Comparison of ENCODE assay signal across 1 cellular context in the genomic region with DNA sequence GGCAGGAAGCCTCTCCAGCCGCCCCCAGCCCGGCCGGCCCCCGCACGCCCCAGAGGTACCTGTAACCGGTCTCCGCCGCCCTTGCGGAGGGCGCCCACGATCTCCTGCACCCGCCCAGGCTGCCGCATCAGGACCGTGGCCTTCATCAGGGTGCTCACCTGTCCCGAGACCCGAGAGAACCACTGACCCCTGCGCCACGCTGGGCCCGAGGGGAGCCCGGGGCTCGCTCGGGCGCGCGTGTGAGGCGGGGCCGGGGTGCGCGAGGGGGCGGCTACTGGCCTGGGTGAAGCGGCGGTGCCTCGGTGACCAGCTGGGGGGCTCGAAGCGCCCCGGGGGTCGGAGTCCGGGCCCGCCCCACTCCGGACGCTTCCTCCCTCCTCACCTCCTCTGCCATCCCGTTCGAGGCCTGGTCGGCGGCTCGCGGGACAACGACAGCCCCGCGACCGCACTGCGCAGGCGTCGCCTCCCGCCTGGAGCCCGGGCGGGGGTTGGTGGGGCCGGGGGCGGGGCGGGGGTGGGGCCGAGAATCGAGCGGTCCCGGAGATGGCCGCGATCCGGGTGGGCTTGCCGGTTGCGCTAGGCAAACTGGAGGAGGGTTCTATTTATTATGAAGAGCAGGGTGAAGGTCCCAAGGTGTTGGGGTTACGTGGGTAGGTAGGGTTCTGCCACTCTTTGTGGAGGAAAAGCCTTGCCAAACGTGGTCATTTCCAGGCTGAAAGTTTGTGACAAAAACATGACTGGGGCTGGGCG.
TF ChIP-seq lines count a peak whose summit lies in the region.

A gene (minus strand): TSS at position 433 of the 750 bp plus-strand sequence. CDS start 39 bp downstream, at position 394.

TF ChIP-seq in HepG2, 621 proteins besides CTCF, POLR2A, EP300 and RAD21 (continued from another document and continues in another):
- TF ChIP-seq NFIB (CRISPR knock-in tag; IDR thresholded peaks at IDR 0.05; ENCODE audit: borderline replicate concordance) (no peak), ZNF598 (CRISPR knock-in tag; IDR thresholded peaks at IDR 0.05; ENCODE audit: borderline replicate concordance) (no peak), HCFC1 (IDR thresholded peaks at IDR 0.05; ENCODE audit: low read depth, low read length) (no peak), TBX2 (CRISPR knock-in tag; IDR thresholded peaks at IDR 0.05; ENCODE audit: borderline replicate concordance) (peak; percentile 66; the same call in 1 of the 2 replicates), YEATS4 (CRISPR knock-in tag; IDR thresholded peaks at IDR 0.05; ENCODE audit: borderline replicate concordance) (no peak; the same call in 1 of the 2 replicates), ZSCAN30 (CRISPR knock-in tag; IDR thresholded peaks at IDR 0.05) (no peak), ZFP36L1 (CRISPR knock-in tag; IDR thresholded peaks at IDR 0.05) (no peak), SYNCRIP (IDR thresholded peaks at IDR 0.05; ENCODE audit: insufficient read depth, low read depth, low read length) (no peak), NCOA5 (CRISPR knock-in tag; IDR thresholded peaks at IDR 0.05) (no peak), ZNF652 (CRISPR knock-in tag; IDR thresholded peaks at IDR 0.05; ENCODE audit: borderline replicate concordance, low read depth) (no peak), MBD4 (IDR thresholded peaks at IDR 0.05; ENCODE audit: borderline replicate concordance, low read length) (no peak), RFX1 (IDR thresholded peaks at IDR 0.05) (no peak), ZNF333 (CRISPR knock-in tag; IDR thresholded peaks at IDR 0.05; ENCODE audit: borderline replicate concordance) (peak; percentile 82; the same call in 1 of the 2 replicates), EED (CRISPR knock-in tag; IDR thresholded peaks at IDR 0.05) (no peak; the same call in 1 of the 2 replicates), ZNF24 (IDR thresholded peaks at IDR 0.05) (no peak), KLF11 (CRISPR knock-in tag; IDR thresholded peaks at IDR 0.05) (no peak), ZNF737 (CRISPR knock-in tag; IDR thresholded peaks at IDR 0.05; ENCODE audit: borderline replicate concordance) (no peak), PHF20 (CRISPR knock-in tag; IDR thresholded peaks at IDR 0.05) (no peak), ZNF510 (CRISPR knock-in tag; IDR thresholded peaks at IDR 0.05; ENCODE audit: low read depth) (no peak), ZNF30 (CRISPR knock-in tag; IDR thresholded peaks at IDR 0.05) (no peak), ZNF207 (IDR thresholded peaks at IDR 0.05; ENCODE audit: borderline replicate concordance) (no peak), ZNF367 (CRISPR knock-in tag; IDR thresholded peaks at IDR 0.05; ENCODE audit: borderline replicate concordance) (no peak), JDP2 (CRISPR knock-in tag; IDR thresholded peaks at IDR 0.05; ENCODE audit: borderline replicate concordance) (no peak), TCF12 (IDR thresholded peaks at IDR 0.05) (no peak), TCF12 (CRISPR knock-in tag; IDR thresholded peaks at IDR 0.05) (peak; percentile 67; the same call in 1 of the 2 replicates)
- TF ChIP-seq, protein P1, sequence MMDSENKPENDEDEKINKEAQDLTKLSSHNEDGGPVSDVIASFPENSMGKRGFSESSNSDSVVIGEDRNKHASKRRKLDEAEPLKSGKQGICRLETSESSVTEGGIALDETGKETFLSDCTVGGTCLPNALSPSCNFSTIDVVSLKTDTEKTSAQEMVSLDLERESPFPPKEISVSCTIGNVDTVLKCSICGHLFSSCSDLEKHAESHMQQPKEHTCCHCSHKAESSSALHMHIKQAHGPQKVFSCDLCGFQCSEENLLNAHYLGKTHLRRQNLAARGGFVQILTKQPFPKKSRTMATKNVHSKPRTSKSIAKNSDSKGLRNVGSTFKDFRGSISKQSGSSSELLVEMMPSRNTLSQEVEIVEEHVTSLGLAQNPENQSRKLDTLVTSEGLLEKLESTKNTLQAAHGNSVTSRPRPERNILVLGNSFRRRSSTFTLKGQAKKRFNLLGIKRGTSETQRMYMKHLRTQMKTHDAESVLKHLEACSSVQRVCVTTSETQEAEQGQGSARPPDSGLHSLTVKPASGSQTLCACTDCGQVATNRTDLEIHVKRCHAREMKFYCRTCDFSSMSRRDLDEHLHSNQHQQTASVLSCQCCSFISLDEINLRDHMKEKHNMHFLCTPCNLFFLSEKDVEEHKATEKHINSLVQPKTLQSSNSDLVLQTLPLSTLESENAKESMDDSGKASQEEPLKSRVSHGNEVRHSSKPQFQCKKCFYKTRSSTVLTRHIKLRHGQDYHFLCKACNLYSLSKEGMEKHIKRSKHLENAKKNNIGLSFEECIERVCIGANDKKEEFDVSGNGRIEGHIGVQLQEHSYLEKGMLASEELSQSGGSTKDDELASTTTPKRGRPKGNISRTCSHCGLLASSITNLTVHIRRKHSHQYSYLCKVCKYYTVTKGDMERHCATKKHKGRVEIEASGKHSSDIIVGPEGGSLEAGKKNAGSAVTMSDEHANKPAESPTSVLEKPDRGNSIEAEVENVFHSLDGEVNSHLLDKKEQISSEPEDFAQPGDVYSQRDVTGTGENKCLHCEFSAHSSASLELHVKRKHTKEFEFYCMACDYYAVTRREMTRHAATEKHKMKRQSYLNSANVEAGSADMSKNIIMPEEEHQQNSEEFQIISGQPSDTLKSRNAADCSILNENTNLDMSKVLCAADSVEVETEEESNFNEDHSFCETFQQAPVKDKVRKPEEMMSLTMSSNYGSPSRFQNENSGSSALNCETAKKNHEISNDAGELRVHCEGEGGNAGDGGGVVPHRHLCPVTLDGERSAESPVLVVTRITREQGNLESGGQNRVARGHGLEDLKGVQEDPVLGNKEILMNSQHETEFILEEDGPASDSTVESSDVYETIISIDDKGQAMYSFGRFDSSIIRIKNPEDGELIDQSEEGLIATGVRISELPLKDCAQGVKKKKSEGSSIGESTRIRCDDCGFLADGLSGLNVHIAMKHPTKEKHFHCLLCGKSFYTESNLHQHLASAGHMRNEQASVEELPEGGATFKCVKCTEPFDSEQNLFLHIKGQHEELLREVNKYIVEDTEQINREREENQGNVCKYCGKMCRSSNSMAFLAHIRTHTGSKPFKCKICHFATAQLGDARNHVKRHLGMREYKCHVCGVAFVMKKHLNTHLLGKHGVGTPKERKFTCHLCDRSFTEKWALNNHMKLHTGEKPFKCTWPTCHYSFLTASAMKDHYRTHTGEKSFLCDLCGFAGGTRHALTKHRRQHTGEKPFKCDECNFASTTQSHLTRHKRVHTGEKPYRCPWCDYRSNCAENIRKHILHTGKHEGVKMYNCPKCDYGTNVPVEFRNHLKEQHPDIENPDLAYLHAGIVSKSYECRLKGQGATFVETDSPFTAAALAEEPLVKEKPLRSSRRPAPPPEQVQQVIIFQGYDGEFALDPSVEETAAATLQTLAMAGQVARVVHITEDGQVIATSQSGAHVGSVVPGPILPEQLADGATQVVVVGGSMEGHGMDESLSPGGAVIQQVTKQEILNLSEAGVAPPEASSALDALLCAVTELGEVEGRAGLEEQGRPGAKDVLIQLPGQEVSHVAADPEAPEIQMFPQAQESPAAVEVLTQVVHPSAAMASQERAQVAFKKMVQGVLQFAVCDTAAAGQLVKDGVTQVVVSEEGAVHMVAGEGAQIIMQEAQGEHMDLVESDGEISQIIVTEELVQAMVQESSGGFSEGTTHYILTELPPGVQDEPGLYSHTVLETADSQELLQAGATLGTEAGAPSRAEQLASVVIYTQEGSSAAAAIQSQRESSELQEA (CRISPR knock-in tag; IDR thresholded peaks at IDR 0.05; ENCODE audit: not compliant biosample characterization): peak; percentile 53
- TF ChIP-seq, protein P2, sequence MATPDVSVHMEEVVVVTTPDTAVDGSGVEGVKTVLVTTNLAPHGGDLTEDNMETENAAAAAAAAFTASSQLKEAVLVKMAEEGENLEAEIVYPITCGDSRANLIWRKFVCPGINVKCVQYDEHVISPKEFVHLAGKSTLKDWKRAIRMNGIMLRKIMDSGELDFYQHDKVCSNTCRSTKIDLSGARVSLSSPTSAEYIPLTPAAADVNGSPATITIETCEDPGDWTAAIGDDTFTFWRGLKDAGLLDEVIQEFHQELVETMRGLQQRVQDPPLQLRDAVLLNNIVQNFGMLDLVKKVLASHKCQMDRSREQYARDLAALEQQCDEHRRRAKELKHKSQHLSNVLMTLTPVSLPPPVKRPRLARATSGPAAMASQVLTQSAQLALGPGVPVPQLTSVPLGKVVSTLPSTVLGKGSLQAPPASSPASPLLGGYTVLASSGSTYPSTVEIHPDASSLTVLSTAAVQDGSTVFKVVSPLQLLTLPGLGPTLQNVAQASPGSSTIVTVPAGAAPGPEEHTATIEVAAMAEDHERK (CRISPR knock-in tag; IDR thresholded peaks at IDR 0.05; ENCODE audit: low read depth): no peak
- TF ChIP-seq, protein P3, sequence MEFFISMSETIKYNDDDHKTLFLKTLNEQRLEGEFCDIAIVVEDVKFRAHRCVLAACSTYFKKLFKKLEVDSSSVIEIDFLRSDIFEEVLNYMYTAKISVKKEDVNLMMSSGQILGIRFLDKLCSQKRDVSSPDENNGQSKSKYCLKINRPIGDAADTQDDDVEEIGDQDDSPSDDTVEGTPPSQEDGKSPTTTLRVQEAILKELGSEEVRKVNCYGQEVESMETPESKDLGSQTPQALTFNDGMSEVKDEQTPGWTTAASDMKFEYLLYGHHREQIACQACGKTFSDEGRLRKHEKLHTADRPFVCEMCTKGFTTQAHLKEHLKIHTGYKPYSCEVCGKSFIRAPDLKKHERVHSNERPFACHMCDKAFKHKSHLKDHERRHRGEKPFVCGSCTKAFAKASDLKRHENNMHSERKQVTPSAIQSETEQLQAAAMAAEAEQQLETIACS (CRISPR knock-in tag; IDR thresholded peaks at IDR 0.05): no peak
- TF ChIP-seq, protein P4, sequence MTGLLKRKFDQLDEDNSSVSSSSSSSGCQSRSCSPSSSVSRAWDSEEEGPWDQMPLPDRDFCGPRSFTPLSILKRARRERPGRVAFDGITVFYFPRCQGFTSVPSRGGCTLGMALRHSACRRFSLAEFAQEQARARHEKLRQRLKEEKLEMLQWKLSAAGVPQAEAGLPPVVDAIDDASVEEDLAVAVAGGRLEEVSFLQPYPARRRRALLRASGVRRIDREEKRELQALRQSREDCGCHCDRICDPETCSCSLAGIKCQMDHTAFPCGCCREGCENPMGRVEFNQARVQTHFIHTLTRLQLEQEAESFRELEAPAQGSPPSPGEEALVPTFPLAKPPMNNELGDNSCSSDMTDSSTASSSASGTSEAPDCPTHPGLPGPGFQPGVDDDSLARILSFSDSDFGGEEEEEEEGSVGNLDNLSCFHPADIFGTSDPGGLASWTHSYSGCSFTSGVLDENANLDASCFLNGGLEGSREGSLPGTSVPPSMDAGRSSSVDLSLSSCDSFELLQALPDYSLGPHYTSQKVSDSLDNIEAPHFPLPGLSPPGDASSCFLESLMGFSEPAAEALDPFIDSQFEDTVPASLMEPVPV (CRISPR knock-in tag; IDR thresholded peaks at IDR 0.05): no peak
- TF ChIP-seq, protein P5, sequence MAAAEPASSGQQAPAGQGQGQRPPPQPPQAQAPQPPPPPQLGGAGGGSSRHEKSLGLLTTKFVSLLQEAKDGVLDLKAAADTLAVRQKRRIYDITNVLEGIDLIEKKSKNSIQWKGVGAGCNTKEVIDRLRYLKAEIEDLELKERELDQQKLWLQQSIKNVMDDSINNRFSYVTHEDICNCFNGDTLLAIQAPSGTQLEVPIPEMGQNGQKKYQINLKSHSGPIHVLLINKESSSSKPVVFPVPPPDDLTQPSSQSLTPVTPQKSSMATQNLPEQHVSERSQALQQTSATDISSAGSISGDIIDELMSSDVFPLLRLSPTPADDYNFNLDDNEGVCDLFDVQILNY (CRISPR knock-in tag; conservative IDR thresholded peaks at IDR 0.05): peak; percentile 26; the same call in 1 of the 2 replicates
- TF ChIP-seq, protein P6, sequence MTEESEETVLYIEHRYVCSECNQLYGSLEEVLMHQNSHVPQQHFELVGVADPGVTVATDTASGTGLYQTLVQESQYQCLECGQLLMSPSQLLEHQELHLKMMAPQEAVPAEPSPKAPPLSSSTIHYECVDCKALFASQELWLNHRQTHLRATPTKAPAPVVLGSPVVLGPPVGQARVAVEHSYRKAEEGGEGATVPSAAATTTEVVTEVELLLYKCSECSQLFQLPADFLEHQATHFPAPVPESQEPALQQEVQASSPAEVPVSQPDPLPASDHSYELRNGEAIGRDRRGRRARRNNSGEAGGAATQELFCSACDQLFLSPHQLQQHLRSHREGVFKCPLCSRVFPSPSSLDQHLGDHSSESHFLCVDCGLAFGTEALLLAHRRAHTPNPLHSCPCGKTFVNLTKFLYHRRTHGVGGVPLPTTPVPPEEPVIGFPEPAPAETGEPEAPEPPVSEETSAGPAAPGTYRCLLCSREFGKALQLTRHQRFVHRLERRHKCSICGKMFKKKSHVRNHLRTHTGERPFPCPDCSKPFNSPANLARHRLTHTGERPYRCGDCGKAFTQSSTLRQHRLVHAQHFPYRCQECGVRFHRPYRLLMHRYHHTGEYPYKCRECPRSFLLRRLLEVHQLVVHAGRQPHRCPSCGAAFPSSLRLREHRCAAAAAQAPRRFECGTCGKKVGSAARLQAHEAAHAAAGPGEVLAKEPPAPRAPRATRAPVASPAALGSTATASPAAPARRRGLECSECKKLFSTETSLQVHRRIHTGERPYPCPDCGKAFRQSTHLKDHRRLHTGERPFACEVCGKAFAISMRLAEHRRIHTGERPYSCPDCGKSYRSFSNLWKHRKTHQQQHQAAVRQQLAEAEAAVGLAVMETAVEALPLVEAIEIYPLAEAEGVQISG (CRISPR knock-in tag; IDR thresholded peaks at IDR 0.05): peak; percentile 37
- TF ChIP-seq, protein P7, sequence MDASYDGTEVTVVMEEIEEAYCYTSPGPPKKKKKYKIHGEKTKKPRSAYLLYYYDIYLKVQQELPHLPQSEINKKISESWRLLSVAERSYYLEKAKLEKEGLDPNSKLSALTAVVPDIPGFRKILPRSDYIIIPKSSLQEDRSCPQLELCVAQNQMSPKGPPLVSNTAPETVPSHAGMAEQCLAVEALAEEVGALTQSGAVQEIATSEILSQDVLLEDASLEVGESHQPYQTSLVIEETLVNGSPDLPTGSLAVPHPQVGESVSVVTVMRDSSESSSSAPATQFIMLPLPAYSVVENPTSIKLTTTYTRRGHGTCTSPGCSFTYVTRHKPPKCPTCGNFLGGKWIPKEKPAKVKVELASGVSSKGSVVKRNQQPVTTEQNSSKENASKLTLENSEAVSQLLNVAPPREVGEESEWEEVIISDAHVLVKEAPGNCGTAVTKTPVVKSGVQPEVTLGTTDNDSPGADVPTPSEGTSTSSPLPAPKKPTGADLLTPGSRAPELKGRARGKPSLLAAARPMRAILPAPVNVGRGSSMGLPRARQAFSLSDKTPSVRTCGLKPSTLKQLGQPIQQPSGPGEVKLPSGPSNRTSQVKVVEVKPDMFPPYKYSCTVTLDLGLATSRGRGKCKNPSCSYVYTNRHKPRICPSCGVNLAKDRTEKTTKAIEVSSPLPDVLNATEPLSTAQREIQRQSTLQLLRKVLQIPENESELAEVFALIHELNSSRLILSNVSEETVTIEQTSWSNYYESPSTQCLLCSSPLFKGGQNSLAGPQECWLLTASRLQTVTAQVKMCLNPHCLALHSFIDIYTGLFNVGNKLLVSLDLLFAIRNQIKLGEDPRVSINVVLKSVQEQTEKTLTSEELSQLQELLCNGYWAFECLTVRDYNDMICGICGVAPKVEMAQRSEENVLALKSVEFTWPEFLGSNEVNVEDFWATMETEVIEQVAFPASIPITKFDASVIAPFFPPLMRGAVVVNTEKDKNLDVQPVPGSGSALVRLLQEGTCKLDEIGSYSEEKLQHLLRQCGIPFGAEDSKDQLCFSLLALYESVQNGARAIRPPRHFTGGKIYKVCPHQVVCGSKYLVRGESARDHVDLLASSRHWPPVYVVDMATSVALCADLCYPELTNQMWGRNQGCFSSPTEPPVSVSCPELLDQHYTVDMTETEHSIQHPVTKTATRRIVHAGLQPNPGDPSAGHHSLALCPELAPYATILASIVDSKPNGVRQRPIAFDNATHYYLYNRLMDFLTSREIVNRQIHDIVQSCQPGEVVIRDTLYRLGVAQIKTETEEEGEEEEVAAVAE (CRISPR knock-in tag; IDR thresholded peaks at IDR 0.05; ENCODE audit: borderline replicate concordance): no peak
